Comparison of ENCODE assay signal across 23 cellular contexts in the genomic region with DNA sequence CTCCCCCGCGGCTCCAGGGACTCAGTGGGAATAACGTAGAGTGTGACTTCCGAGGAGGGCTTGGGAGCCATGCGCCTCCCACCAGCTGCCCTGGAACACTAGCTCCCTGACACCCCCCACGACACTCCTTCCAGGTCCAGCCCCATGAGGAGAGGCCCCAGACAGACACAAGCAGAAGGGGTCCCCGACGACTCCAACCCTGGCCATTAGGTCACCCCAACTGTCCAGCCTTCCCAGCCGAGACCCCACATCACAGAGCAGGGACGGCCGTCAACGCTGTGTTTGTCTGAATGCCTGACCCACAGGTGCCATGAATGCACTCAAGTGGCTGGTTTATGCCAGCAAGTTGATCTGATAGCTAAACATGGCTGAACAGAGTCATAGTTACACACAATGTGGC.
"Had no signal": no experiment of that assay in that cellular context is flagged by ENCODE, and none has a peak within 500 bp of the region (broad histone marks: within the 10 kb centered on the region; RNA-seq: fewer than 3 reads in every experiment).

No MANE protein-coding gene starts in this region.

- H3K27me3 Mint-ChIP-seq: stimulated activated naive CD8-positive, alpha-beta T cell treated with anti-CD3 and anti-CD28 coated beads, Interleukin-15, Interleukin-2, amounts not matched to agents 100 ng/mL and 50 ng/mL, for 24 hours had no signal

- H3K27ac ChIP-seq: coronary artery, hepatocyte, left lung, lower lobe of right lung, neutrophil, pancreas, right lobe of liver, thoracic aorta, tibial nerve, upper lobe of left lung had no signal

- H3K4me3 ChIP-seq: coronary artery, hepatocyte, left lung, lower lobe of right lung, pancreas, right lobe of liver, thoracic aorta, tibial nerve, upper lobe of left lung had no signal

- H3K79me2 ChIP-seq: hepatocyte had no signal

- H3K9me3 ChIP-seq: left lung, lower lobe of right lung, neutrophil, pancreas, right lobe of liver, thoracic aorta, tibial nerve, upper lobe of left lung had no signal

- H3K36me3 ChIP-seq: neutrophil had no signal

- H3K9me3 Mint-ChIP-seq: central memory CD8-positive, alpha-beta T cell; effector memory CD8-positive, alpha-beta T cell; natural killer cell; neural crest cell; stimulated activated naive B cell treated with anti-CD40 and anti-IgM and Interleukin-4, amounts not matched to agents 10 μg/mL and 1 μg/mL and 100 μg/mL, for 72 hours; stimulated activated naive CD8-positive, alpha-beta T cell treated with anti-CD3 and anti-CD28 coated beads, Interleukin-15, Interleukin-2, amounts not matched to agents 100 ng/mL and 50 ng/mL, for 24 hours had no signal

- H3K4me1 ChIP-seq: left lung, lower lobe of right lung, pancreas, right lobe of liver, tibial nerve, upper lobe of left lung had no signal

- H3K27me3 ChIP-seq: hepatocyte, left lung, neutrophil, pancreas, right lobe of liver, tibial nerve, upper lobe of left lung had no signal

- H2AFZ ChIP-seq: hepatocyte had no signal

- H3K4me2 ChIP-seq: hepatocyte had no signal

- H3K4me1 Mint-ChIP-seq: neural crest cell had no signal

- H3K4me3 Mint-ChIP-seq: central memory CD8-positive, alpha-beta T cell; effector memory CD8-positive, alpha-beta T cell; natural killer cell; neural crest cell; stimulated activated naive B cell treated with anti-CD40 and anti-IgM and Interleukin-4, amounts not matched to agents 10 μg/mL and 1 μg/mL and 100 μg/mL, for 72 hours; stimulated activated naive CD8-positive, alpha-beta T cell treated with anti-CD3 and anti-CD28 coated beads, Interleukin-15, Interleukin-2, amounts not matched to agents 100 ng/mL and 50 ng/mL, for 24 hours had no signal

- FAIRE-seq: endometrium, frontal cortex, pancreas, urothelium cell line had no signal

- H3K27ac Mint-ChIP-seq: effector memory CD8-positive, alpha-beta T cell; natural killer cell; stimulated activated naive B cell treated with anti-CD40 and anti-IgM and Interleukin-4, amounts not matched to agents 10 μg/mL and 1 μg/mL and 100 μg/mL, for 72 hours; stimulated activated naive CD8-positive, alpha-beta T cell treated with anti-CD3 and anti-CD28 coated beads, Interleukin-15, Interleukin-2, amounts not matched to agents 100 ng/mL and 50 ng/mL, for 24 hours had no signal

- H3K36me3 Mint-ChIP-seq: natural killer cell; stimulated activated naive B cell treated with anti-CD40 and anti-IgM and Interleukin-4, amounts not matched to agents 10 μg/mL and 1 μg/mL and 100 μg/mL, for 72 hours had no signal

- DNase-seq: effector memory CD8-positive, alpha-beta T cell; left cardiac atrium; lower lobe of right lung; natural killer cell; pancreas; retina; right lobe of liver; stimulated activated CD4-positive, alpha-beta T cell treated with anti-CD3 and anti-CD28 coated beads, Interleukin-15, amount 100 ng/mL, for 24 hours; stimulated activated CD4-positive, alpha-beta T cell treated with anti-CD3 and anti-CD28 coated beads, Interleukin-2, amount 100 ng/mL, for 48 hours; stimulated activated naive B cell treated with anti-CD40 and anti-IgM and Interleukin-4, amounts not matched to agents 10 μg/mL and 1 μg/mL and 100 μg/mL, for 72 hours; upper lobe of left lung had no signal
